In the genomic region with DNA sequence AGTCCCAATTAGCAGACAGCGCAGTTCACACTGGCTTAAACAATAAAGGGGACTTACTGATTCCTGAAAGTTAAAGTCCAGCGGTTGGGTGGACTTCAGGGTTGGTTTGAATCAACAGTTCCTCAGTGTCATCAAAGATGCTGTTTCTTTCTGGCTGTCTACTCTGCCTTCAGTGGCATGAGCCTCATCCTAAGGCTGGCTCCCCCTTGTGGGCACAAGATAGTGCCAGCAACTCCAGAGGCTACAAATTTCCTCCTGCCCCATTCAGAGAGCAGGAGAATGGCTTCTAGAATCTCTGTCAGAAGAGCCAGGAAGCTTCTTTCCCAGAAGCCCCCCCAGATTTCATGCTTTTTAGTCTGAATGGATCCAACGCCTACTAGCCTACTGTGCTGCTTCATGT, we compare ENCODE assay signal across 8 cellular contexts.
DNase-seq lines count a peak whose midpoint lies in the region; ATAC-seq and TF ChIP-seq lines count a peak whose summit lies in the region.

No MANE protein-coding gene starts in this region.

- no peaks in the 10 kb centered on the region for H3K36me3 ChIP-seq in body of pancreas (replicated peaks in 1 of 2; ENCODE audit: insufficient read depth in 1 of 2, low read depth in 2 of 2)

- DNase-seq in Daoy (ENCODE audit: low read depth) (peak; percentile 23), T-helper 2 cell (peak in 3 of 5 experiments; percentile 14 to 68 (median 22)), body of pancreas (peak; percentile 59 to 76 (median 60)), islet precursor cell (peak; percentile 67)
- DNase-seq in stimulated activated CD4-positive, alpha-beta T cell treated with anti-CD3 and anti-CD28 coated beads, TNF-alpha, amount 100 ng/mL, for 24 hours (ENCODE audit: low read depth in 3 of 3), result peak; percentile 9 to 34 (median 13)

- H3K4me1 ChIP-seq in body of pancreas, result no peaks in the 10 kb centered on the region

- 54 to 70% methylated on average over 2 to 3 of the region's 3 CpGs for WGBS in body of pancreas, 2 donors

- no peak overlapping the region for H3K4me3 ChIP-seq in body of pancreas

- intact Hi-C loops in body of pancreas (cut with DNase I), result no loop called here

- H3K9me3 ChIP-seq in body of pancreas, result no peaks in the 10 kb centered on the region

- H3K27me3 ChIP-seq in body of pancreas, result no peaks in the 10 kb centered on the region

- no peak for TF ChIP-seq POLR2A in body of pancreas (IDR thresholded peaks at IDR 0.05)

- no peak overlapping the region for H3K27ac ChIP-seq in body of pancreas

- peak; percentile 35 to 66 (median 45) for TF ChIP-seq CTCF in body of pancreas (IDR thresholded peaks at IDR 0.05)

- ATAC-seq in HG03520 (IDR thresholded peaks at IDR 0.05; ENCODE audit: unreplicated experiment) (peak; percentile 41), body of pancreas (peak; percentile 66), GM19452 (IDR thresholded peaks at IDR 0.05; ENCODE audit: unreplicated experiment) (no peak), HG02571 (IDR thresholded peaks at IDR 0.05; ENCODE audit: unreplicated experiment) (no peak)

Comparison
In these comparisons a context has a peak if more than half of its experiments do, and no peak if none do; other contexts are left out.
1. DNase-seq: peak in every context shown above with its lines; median percentile 67 in islet precursor cell; 60 in body of pancreas; 23 in Daoy; 22 in T-helper 2 cell; 13 in stimulated activated CD4-positive, alpha-beta T cell treated with anti-CD3 and anti-CD28 coated beads, TNF-alpha, amount 100 ng/mL, for 24 hours.
2. ATAC-seq: peak in HG03520 (single experiment) and body of pancreas (single experiment); none in GM19452 (single experiment) and HG02571 (single experiment).